9 cellular contexts compared by ENCODE assay signal in the genomic region with DNA sequence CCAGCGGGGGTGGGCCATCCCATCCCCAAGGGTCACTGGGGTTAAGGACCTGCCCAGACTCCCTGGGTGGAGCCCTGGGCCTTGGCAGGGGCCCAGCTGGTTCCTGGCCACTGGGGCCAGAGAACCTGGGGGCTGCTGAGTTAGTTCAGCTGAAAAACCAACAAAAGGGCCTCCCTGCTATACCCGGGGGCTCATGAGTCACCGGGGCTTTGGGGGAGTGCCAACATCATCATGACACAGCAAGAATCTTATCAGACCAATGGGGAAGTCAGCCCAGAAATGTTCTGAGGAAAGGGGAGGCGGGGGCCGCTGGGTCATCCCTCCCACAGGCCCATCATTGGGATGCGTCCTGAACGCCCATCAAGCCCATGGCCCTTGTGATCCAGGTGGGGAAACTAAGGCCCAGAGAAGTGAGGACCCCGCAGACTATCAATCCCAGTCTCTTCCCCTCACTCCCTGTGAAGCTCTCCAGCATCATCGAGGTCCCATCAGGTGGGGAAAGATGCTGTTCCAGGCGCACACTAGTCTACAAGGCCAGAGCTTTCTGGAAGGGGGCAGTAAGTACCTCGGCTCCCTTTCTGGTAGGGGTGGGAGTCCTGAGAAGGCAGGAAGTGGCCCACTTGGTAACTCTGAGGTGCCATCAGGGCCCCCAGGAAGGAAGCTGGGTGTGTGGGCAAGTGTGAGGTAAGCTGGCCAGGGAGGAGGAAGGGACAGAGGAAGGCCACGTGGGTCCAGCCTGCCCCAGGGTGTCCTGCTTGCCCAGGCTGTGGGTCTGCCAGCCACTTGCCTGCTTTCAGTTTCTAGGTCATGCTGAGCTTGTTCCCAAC. TPM values are rescaled to one million over a fixed set of nuclear protein-coding genes. Genes with fewer than 3 reads are reported as not detected.
DNase-seq lines count a peak whose midpoint lies in the region; ATAC-seq, FAIRE-seq and TF ChIP-seq lines count a peak whose summit lies in the region.
"Had no signal": no experiment of that assay in that cellular context is flagged by ENCODE, and none has a peak within 500 bp of the region (broad histone marks: within the 10 kb centered on the region; RNA-seq: fewer than 3 reads in every experiment).

No MANE protein-coding gene starts in this region.

- in situ Hi-C loops in GM23248 (cut with MboI) = no loop called here

- POLR2A ChIA-PET in RWPE1 (lab: Yijun Ruan, JAX; ENCODE audit: low non-redundant PET) = no interaction called here

- dilution Hi-C loops in keratinocyte (cut with MboI; ENCODE audit: extremely low pct_ligation_motif_present, low sequenced_read_pairs) = no loop called here

- intact Hi-C loops in ascending aorta (cut with DNase I) = loop anchor here (5.0 kb wide), 1 partner anchor 570 kb away; a partner anchor contains a TSS

- H3K27ac ChIP-seq in GM23248 = peak overlapping the region; percentile 93
- peak overlapping the region; percentile 96 for H3K27ac ChIP-seq in RWPE1
- H3K27ac ChIP-seq in ascending aorta = peak overlapping the region; percentile 91 to 92
- H3K27ac ChIP-seq in keratinocyte (ENCODE audit: control insufficient read depth, insufficient read depth, low read length) = peak overlapping the region; percentile 86

- WGBS in GM23248 (ENCODE audit: low coverage in 1 of 2, low lambda C conversion rate in 2 of 2, missing lambda C conversion rate in 2 of 2), 2 experiments = 60 to 64% methylated on average over 8 to 10 of the region's 12 CpGs

- no peak for TF ChIP-seq CTCF in RWPE1 (conservative IDR thresholded peaks at IDR 0.05; ENCODE audit: low read depth)
- no peak for TF ChIP-seq CTCF in ascending aorta (IDR thresholded peaks at IDR 0.05)
- no peak for TF ChIP-seq CTCF in keratinocyte (optimal IDR thresholded peaks at IDR 0.05 in 1 of 3, IDR thresholded peaks at IDR 0.05 in 1 of 3, conservative IDR thresholded peaks at IDR 0.05 in 1 of 3; ENCODE audit: extremely low read depth in 1 of 3, insufficient read depth in 2 of 3, low read length in 3 of 3)

- DNase-seq in GM23248 (peak; percentile 79), RWPE1 (ENCODE audit: low spot score) (peak; percentile 71), ascending aorta (ENCODE audit: low spot score in 2 of 2) (peak; percentile 67 to 96), keratinocyte (ENCODE audit: low read depth, low spot score) (no peak), NCI-H1092 treated with DMSO at 0.1 percent for 48 hours (lab: John Stamatoyannopoulos, UW) (no peak), NCI-H2107 treated with DMSO at 0.1 percent for 48 hours (lab: John Stamatoyannopoulos, UW; ENCODE audit: unreplicated experiment) (no peak)
- DNase-seq in stimulated activated CD4-positive, alpha-beta T cell treated with anti-CD3 and anti-CD28 coated beads, TNF-alpha, amount 100 ng/mL, for 4 hours (ENCODE audit: low read depth in 3 of 3) = peak; percentile 18 to 38 (median 33)

- H3K9me3 ChIP-seq in GM23248 (ENCODE audit: low read depth) (no peaks in the 10 kb centered on the region), ascending aorta (no peaks in the 10 kb centered on the region), keratinocyte (ENCODE audit: control insufficient read depth, low read depth, low read length) (no peaks in the 10 kb centered on the region)

- no peaks in the 10 kb centered on the region for H3K9me1 ChIP-seq in keratinocyte (ENCODE audit: control insufficient read depth, extremely low read depth, insufficient read depth, low read length)

- H3K4me3 ChIP-seq in GM23248 (no peak overlapping the region), ascending aorta (peak overlapping the region in 1 of 2 donors; percentile 29), keratinocyte (ENCODE audit: control insufficient read depth in 2 of 3, extremely low read depth in 1 of 3, insufficient read depth in 2 of 3, low read depth in 1 of 3, low read length in 3 of 3) (peak overlapping the region in 2 of 3 experiments; percentile 9 to 25)

- H3K4me1 ChIP-seq in GM23248 (ENCODE audit: insufficient read depth) (peaks cover 15% of the 10 kb centered on the region), ascending aorta (peaks cover 10 to 28% of the 10 kb centered on the region in 2 donors), keratinocyte (ENCODE audit: control insufficient read depth, extremely low read depth, insufficient read depth, low read length) (peaks cover 30% of the 10 kb centered on the region)

- H3K36me3 ChIP-seq in GM23248 (ENCODE audit: low read depth) (no peaks in the 10 kb centered on the region), ascending aorta (no peaks in the 10 kb centered on the region), keratinocyte (ENCODE audit: control insufficient read depth in 2 of 2, extremely low read depth in 1 of 2, insufficient read depth in 2 of 2, low read length in 2 of 2) (peaks cover 1 to 3% of the 10 kb centered on the region in 2 experiments)

- FAIRE-seq in keratinocyte (lab: Jason Lieb, UNC) = no peak
- FAIRE-seq: TTC549 had no signal

- no peak overlapping the region for H2AFZ ChIP-seq in GM23248
- no peak overlapping the region for H2AFZ ChIP-seq in keratinocyte (ENCODE audit: control insufficient read depth, low read length)

- H3K27me3 ChIP-seq in GM23248 (replicated peaks; ENCODE audit: insufficient read depth) (no peaks in the 10 kb centered on the region), ascending aorta (no peaks in the 10 kb centered on the region), keratinocyte (ENCODE audit: control insufficient read depth, extremely low read depth, insufficient read depth, low read length) (no peaks in the 10 kb centered on the region)

- no peaks in the 10 kb centered on the region for H3K9me2 ChIP-seq in GM23248 (ENCODE audit: insufficient read depth)

- CTCF ChIA-PET in RWPE1 (lab: Yijun Ruan, JAX) = interaction anchor here (1.1 to 3.1 kb wide), 2 partner anchors 103 to 169 kb away, joined by 3 to 12 read pairs; no protein-coding TSS in a partner anchor

- H3K4me2 ChIP-seq in GM23248 (ENCODE audit: unreplicated experiment) (peak overlapping the region; percentile 28), keratinocyte (ENCODE audit: control insufficient read depth, extremely low read depth, insufficient read depth, low read depth, low read length) (peak overlapping the region; percentile 72)

- H3K79me2 ChIP-seq in GM23248 (ENCODE audit: insufficient read depth) = peaks cover 34% of the 10 kb centered on the region
- peaks cover 9% of the 10 kb centered on the region for H3K79me2 ChIP-seq in keratinocyte (ENCODE audit: control insufficient read depth, insufficient read depth, low read length)

- no peaks in the 10 kb centered on the region for H3F3A ChIP-seq in GM23248 (ENCODE audit: insufficient read depth)

- no peaks in the 10 kb centered on the region for H4K20me1 ChIP-seq in GM23248 (ENCODE audit: insufficient read depth)
- no peaks in the 10 kb centered on the region for H4K20me1 ChIP-seq in keratinocyte (ENCODE audit: control insufficient read depth, extremely low read depth, insufficient read depth, low read length)

- ATAC-seq in HG02588 (IDR thresholded peaks at IDR 0.05; ENCODE audit: unreplicated experiment) = no peak

- peak overlapping the region; percentile 77 for H3K9ac ChIP-seq in GM23248
- peak overlapping the region; percentile 71 for H3K9ac ChIP-seq in keratinocyte (ENCODE audit: control insufficient read depth, extremely low read depth, insufficient read depth, low read length)

RNA-seq across cellular contexts. Expression of a gene that starts 4.5 kb away (rescaled TPM):
- total RNA-seq in GM23248 (2014; rRNA removed; shearing (Covaris generic)) = 55.0 and 66.0 TPM in 2 replicates
- 42.5 and 44.3 TPM in 2 replicates for polyA plus RNA-seq in GM23248 (2016; fragmentation: Nextera tagmentation; extraction: Ambion mirVana)
- total RNA-seq in ascending aorta = 89.7 TPM
- polyA plus RNA-seq in keratinocyte = 26.8 to 71.9 TPM (median 41.6 TPM) in 3 replicates
- polyA plus RNA-seq in keratinocyte (2011; ENCODE audit: low read depth) = 34.0 TPM
- 40.8 and 53.1 TPM in 2 replicates for polyA plus RNA-seq in keratinocyte (2011; cell fraction: cytosol; rRNA removed)
- polyA plus RNA-seq in keratinocyte (2011; cell fraction: nucleus; rRNA removed) = 57.2 and 57.5 TPM in 2 replicates
- polyA plus RNA-seq in keratinocyte (2012; ENCODE audit: low replicate concordance) = 31.6 and 107 TPM in 2 replicates
- 53.0 to 212 TPM (median 67.7 TPM) in 3 replicates for polyA minus RNA-seq in keratinocyte
- 57.9 TPM for polyA minus RNA-seq in keratinocyte (2011; cell fraction: cytosol; rRNA and poly(A)+ RNA removed)
- polyA minus RNA-seq in keratinocyte (2011; cell fraction: nucleus; rRNA and poly(A)+ RNA removed) = 28.1 and 29.8 TPM in 2 replicates

RNA-seq across cellular contexts. Expression of a gene that starts 5.3 kb away (rescaled TPM):
- total RNA-seq in GM23248 (2014; rRNA removed; shearing (Covaris generic)) = 18.0 and 25.9 TPM in 2 replicates
- polyA plus RNA-seq in GM23248 (2016; fragmentation: Nextera tagmentation; extraction: Ambion mirVana) (26.2 and 29.5 TPM in 2 replicates), keratinocyte (15.1 to 19.9 TPM (median 16.5 TPM) in 3 replicates)
- total RNA-seq in ascending aorta = 37.5 TPM
- 8.9 TPM for polyA plus RNA-seq in keratinocyte (2011; ENCODE audit: low read depth)
- 9.4 and 17.4 TPM in 2 replicates for polyA plus RNA-seq in keratinocyte (2011; cell fraction: cytosol; rRNA removed)
- 32.4 and 38.6 TPM in 2 replicates for polyA plus RNA-seq in keratinocyte (2011; cell fraction: nucleus; rRNA removed)
- polyA plus RNA-seq in keratinocyte (2012; ENCODE audit: low replicate concordance) = 14.6 and 21.4 TPM in 2 replicates
- 6.8 to 11.7 TPM (median 7.6 TPM) in 3 replicates for polyA minus RNA-seq in keratinocyte
- 13.8 TPM for polyA minus RNA-seq in keratinocyte (2011; cell fraction: cytosol; rRNA and poly(A)+ RNA removed)
- 10.9 and 12.6 TPM in 2 replicates for polyA minus RNA-seq in keratinocyte (2011; cell fraction: nucleus; rRNA and poly(A)+ RNA removed)

RNA-seq across cellular contexts. Expression of a gene that starts 26.1 kb away (rescaled TPM):
- 27.8 and 43.6 TPM in 2 replicates for total RNA-seq in GM23248 (2014; rRNA removed; shearing (Covaris generic))
- 35.2 and 35.7 TPM in 2 replicates for polyA plus RNA-seq in GM23248 (2016; fragmentation: Nextera tagmentation; extraction: Ambion mirVana)
- total RNA-seq in ascending aorta = 69.9 TPM
- polyA plus RNA-seq in keratinocyte = 15.8 to 25.3 TPM (median 21.4 TPM) in 3 replicates
- 19.8 TPM for polyA plus RNA-seq in keratinocyte (2011; ENCODE audit: low read depth)
- polyA plus RNA-seq in keratinocyte (2011; cell fraction: cytosol; rRNA removed) = 11.1 and 28.1 TPM in 2 replicates
- 29.6 and 37.3 TPM in 2 replicates for polyA plus RNA-seq in keratinocyte (2011; cell fraction: nucleus; rRNA removed)
- 24.7 and 30.7 TPM in 2 replicates for polyA plus RNA-seq in keratinocyte (2012; ENCODE audit: low replicate concordance)
- polyA minus RNA-seq in keratinocyte = 10.1 to 21.9 TPM (median 15.6 TPM) in 3 replicates
- 34.1 TPM for polyA minus RNA-seq in keratinocyte (2011; cell fraction: cytosol; rRNA and poly(A)+ RNA removed)
- 8.4 and 12.6 TPM in 2 replicates for polyA minus RNA-seq in keratinocyte (2011; cell fraction: nucleus; rRNA and poly(A)+ RNA removed)

RNA-seq across cellular contexts. Expression of a gene that starts 42.8 kb away (rescaled TPM):
- not detected in 2 replicates for total RNA-seq in GM23248 (2014; rRNA removed; shearing (Covaris generic))
- polyA plus RNA-seq in GM23248 (2016; fragmentation: Nextera tagmentation; extraction: Ambion mirVana) = not detected in 2 replicates
- not detected for total RNA-seq in ascending aorta
- not detected in 3 replicates for polyA plus RNA-seq in keratinocyte
- not detected for polyA plus RNA-seq in keratinocyte (2011; ENCODE audit: low read depth)
- not detected in 2 replicates for polyA plus RNA-seq in keratinocyte (2011; cell fraction: cytosol; rRNA removed)
- not detected in 2 replicates for polyA plus RNA-seq in keratinocyte (2011; cell fraction: nucleus; rRNA removed)
- polyA plus RNA-seq in keratinocyte (2012; ENCODE audit: low replicate concordance) = not detected in 2 replicates
- not detected in 3 replicates for polyA minus RNA-seq in keratinocyte
- not detected for polyA minus RNA-seq in keratinocyte (2011; cell fraction: cytosol; rRNA and poly(A)+ RNA removed)
- not detected in 2 replicates for polyA minus RNA-seq in keratinocyte (2011; cell fraction: nucleus; rRNA and poly(A)+ RNA removed)

RNA-seq across cellular contexts. Expression of a gene that starts 51.7 kb away (rescaled TPM):
- 48.3 and 61.0 TPM in 2 replicates for total RNA-seq in GM23248 (2014; rRNA removed; shearing (Covaris generic))
- polyA plus RNA-seq in GM23248 (2016; fragmentation: Nextera tagmentation; extraction: Ambion mirVana) = 49.4 and 50.8 TPM in 2 replicates
- total RNA-seq in ascending aorta = 66.2 TPM
- 8.1 to 15.9 TPM (median 15.0 TPM) in 3 replicates for polyA plus RNA-seq in keratinocyte
- 4.8 TPM for polyA plus RNA-seq in keratinocyte (2011; ENCODE audit: low read depth)
- polyA plus RNA-seq in keratinocyte (2011; cell fraction: cytosol; rRNA removed) = 8.3 and 17.7 TPM in 2 replicates
- 9.8 and 14.2 TPM in 2 replicates for polyA plus RNA-seq in keratinocyte (2011; cell fraction: nucleus; rRNA removed)
- polyA plus RNA-seq in keratinocyte (2012; ENCODE audit: low replicate concordance) = 21.3 and 30.3 TPM in 2 replicates
- polyA minus RNA-seq in keratinocyte = 11.3 to 18.4 TPM (median 17.8 TPM) in 3 replicates
- 27.4 TPM for polyA minus RNA-seq in keratinocyte (2011; cell fraction: cytosol; rRNA and poly(A)+ RNA removed)
- polyA minus RNA-seq in keratinocyte (2011; cell fraction: nucleus; rRNA and poly(A)+ RNA removed) = 11.1 and 13.3 TPM in 2 replicates

Comparison
In these comparisons a context has a peak if more than half of its experiments do, and no peak if none do; other contexts are left out.
1. DNase-seq: peak in GM23248 (single experiment), RWPE1 (single experiment), ascending aorta (2 of 2) and stimulated activated CD4-positive, alpha-beta T cell treated with anti-CD3 and anti-CD28 coated beads, TNF-alpha, amount 100 ng/mL, for 4 hours (3 of 3); none in keratinocyte (single experiment), NCI-H1092 treated with DMSO at 0.1 percent for 48 hours (single experiment) and NCI-H2107 treated with DMSO at 0.1 percent for 48 hours (single experiment).
2. Peak in every context shown above with its lines, with median percentiles within 50 percentile points of each other: H3K27ac ChIP-seq.